ENCODE assay signal across 9 cellular contexts in the genomic region with DNA sequence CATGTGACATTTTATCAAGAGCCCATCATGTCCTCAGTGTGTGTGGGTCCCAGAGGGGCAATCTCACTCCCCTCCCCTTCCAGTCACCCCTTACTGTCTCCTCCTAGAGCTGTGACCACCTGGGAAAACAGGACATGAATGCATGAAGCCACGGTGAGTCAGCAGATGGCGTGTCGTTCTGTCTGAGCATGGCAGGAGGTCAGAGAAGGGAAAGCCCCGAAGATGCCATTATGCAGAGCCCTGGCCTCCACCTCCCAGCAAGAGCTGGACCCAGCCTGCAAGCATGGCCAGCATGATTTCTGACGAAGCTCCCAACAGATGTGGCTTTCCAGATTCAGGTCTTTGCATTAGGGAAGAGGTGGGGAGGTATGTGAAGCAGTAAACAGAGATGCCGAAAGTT.
A peak's percentile ranks its signal among the peaks of the same experiment; 100 is the strongest.
DNase-seq lines count a peak whose midpoint lies in the region; ATAC-seq and TF ChIP-seq lines count a peak whose summit lies in the region.
"Had no signal": no experiment of that assay in that cellular context is flagged by ENCODE, and none has a peak within 500 bp of the region (broad histone marks: within the 10 kb centered on the region; RNA-seq: fewer than 3 reads in every experiment).

No MANE protein-coding gene starts in this region.

- H3K9me3 Mint-ChIP-seq in neural progenitor cell, result no peaks in the 10 kb centered on the region

- BruUV-seq in PC-3 (replicated peaks; lab: Mats Ljungman, UMichigan), result no TSS peak

- H3K36me3 ChIP-seq in PC-3 (ENCODE audit: low read depth, low read length) (no peaks in the 10 kb centered on the region), neural progenitor cell (no peaks in the 10 kb centered on the region)
- H3K36me3 ChIP-seq: lower lobe of right lung had no signal

- intact Hi-C loops in PC-3 (cut with micrococcal nuclease), result no loop called here

- TF ChIP-seq CTCF in PC-3 (conservative IDR thresholded peaks at IDR 0.05; ENCODE audit: low read depth, low read length) (no peak), neural progenitor cell (IDR thresholded peaks at IDR 0.05) (no peak)

- CTCF ChIA-PET in PC-3 (lab: Charles Lee), result no interaction called here

- ATAC-seq in HG02840 (IDR thresholded peaks at IDR 0.05; ENCODE audit: low FRiP score, unreplicated experiment) (peak; percentile 57), PC-3 (peak; percentile 31; the same call in 1 of the 2 replicates)

- peaks cover 27% of the 10 kb centered on the region for H3K27me3 Mint-ChIP-seq in neural progenitor cell (ENCODE audit: insufficient read depth, low read depth)

- no peaks in the 10 kb centered on the region for H3K9me3 ChIP-seq in PC-3 (ENCODE audit: low read length)
- no peaks in the 10 kb centered on the region for H3K9me3 ChIP-seq in neural progenitor cell (ENCODE audit: low read depth)
- H3K9me3 ChIP-seq: lower lobe of right lung had no signal

- H2AFZ ChIP-seq in PC-3 (ENCODE audit: low read length), result no peak overlapping the region
- H2AFZ ChIP-seq in neural progenitor cell (replicated peaks), result no peak overlapping the region

- H3K9me2 ChIP-seq in PC-3 (replicated peaks; ENCODE audit: low read length), result no peaks in the 10 kb centered on the region

- POLR2A ChIA-PET in PC-3 (lab: Charles Lee; ENCODE audit: unreplicated experiment), result no interaction called here

- H3K27ac ChIP-seq in PC-3 (ENCODE audit: low read length) (no peak overlapping the region), neural progenitor cell (no peak overlapping the region)
- H3K27ac ChIP-seq: lower lobe of right lung had no signal

- H3K4me2 ChIP-seq in PC-3 (ENCODE audit: low read length), result no peak overlapping the region
- H3K4me2 ChIP-seq in neural progenitor cell, result no peak overlapping the region

- H3K4me3 ChIP-seq in PC-3 (ENCODE audit: low read length) (no peak overlapping the region), neural progenitor cell (no peak overlapping the region)
- H3K4me3 ChIP-seq: lower lobe of right lung had no signal

- H3F3A ChIP-seq in PC-3 (ENCODE audit: low read length, unreplicated experiment), result no peaks in the 10 kb centered on the region
- H3F3A ChIP-seq in neural progenitor cell (ENCODE audit: low read depth), result no peaks in the 10 kb centered on the region

- peak; percentile 18 for DNase-seq in NCI-H146 (lab: John Stamatoyannopoulos, UW)
- no peak for DNase-seq in NCI-H146 treated with DMSO at 0.1 percent for 48 hours (lab: John Stamatoyannopoulos, UW; ENCODE audit: unreplicated experiment)
- DNase-seq in PC-3, result peak; percentile 59
- DNase-seq in neural progenitor cell (ENCODE audit: low spot score), result peak; percentile 34
- no peak for DNase-seq in stimulated activated CD4-positive, alpha-beta T cell treated with anti-CD3 and anti-CD28 coated beads, Interleukin-4, amount 100 ng/mL, for 1 hour
- no peak for DNase-seq in cortex of kidney (lab: John Stamatoyannopoulos, UW)
- no peak for DNase-seq in activated naive CD4-positive, alpha-beta T cell treated with anti-CD3 and anti-CD28 coated beads, Interleukin-2, amount 50 U/mL, for 16 hours
- DNase-seq: lower lobe of right lung had no signal

- H4K20me1 ChIP-seq in PC-3 (ENCODE audit: low read length) (no peaks in the 10 kb centered on the region), neural progenitor cell (ENCODE audit: low read depth) (peaks cover 16% of the 10 kb centered on the region)

- no peaks in the 10 kb centered on the region for H3K79me2 ChIP-seq in PC-3 (ENCODE audit: low read length)
- no peaks in the 10 kb centered on the region for H3K79me2 ChIP-seq in neural progenitor cell (ENCODE audit: low read depth)

- peaks cover 4% of the 10 kb centered on the region; the same call in 1 of the 2 replicates for H3K27me3 ChIP-seq in PC-3 (ENCODE audit: low read length)
- no peaks in the 10 kb centered on the region for H3K27me3 ChIP-seq in neural progenitor cell

- H3K4me1 ChIP-seq in PC-3 (ENCODE audit: insufficient read depth, low read length) (peaks cover 19% of the 10 kb centered on the region; the same call in 1 of the 2 replicates), neural progenitor cell (no peaks in the 10 kb centered on the region)
- H3K4me1 ChIP-seq: lower lobe of right lung had no signal

- no peak overlapping the region for H3K27ac Mint-ChIP-seq in neural progenitor cell

- H3K4me3 Mint-ChIP-seq in neural progenitor cell, result no peak overlapping the region

- H3K36me3 Mint-ChIP-seq in neural progenitor cell, result no peaks in the 10 kb centered on the region

- no peak overlapping the region for H3K9ac ChIP-seq in PC-3 (ENCODE audit: low read length)
- H3K9ac ChIP-seq in neural progenitor cell, result no peak overlapping the region

- peaks cover 7% of the 10 kb centered on the region for H3K4me1 Mint-ChIP-seq in neural progenitor cell

Comparison
In these comparisons a context has a peak if more than half of its experiments do, and no peak if none do; other contexts are left out.
1. DNase-seq: peak in NCI-H146 (single experiment), PC-3 (single experiment) and neural progenitor cell (single experiment); none in NCI-H146 treated with DMSO at 0.1 percent for 48 hours (single experiment), stimulated activated CD4-positive, alpha-beta T cell treated with anti-CD3 and anti-CD28 coated beads, Interleukin-4, amount 100 ng/mL, for 1 hour (single experiment), cortex of kidney (single experiment) and activated naive CD4-positive, alpha-beta T cell treated with anti-CD3 and anti-CD28 coated beads, Interleukin-2, amount 50 U/mL, for 16 hours (single experiment).